In the genomic region with DNA sequence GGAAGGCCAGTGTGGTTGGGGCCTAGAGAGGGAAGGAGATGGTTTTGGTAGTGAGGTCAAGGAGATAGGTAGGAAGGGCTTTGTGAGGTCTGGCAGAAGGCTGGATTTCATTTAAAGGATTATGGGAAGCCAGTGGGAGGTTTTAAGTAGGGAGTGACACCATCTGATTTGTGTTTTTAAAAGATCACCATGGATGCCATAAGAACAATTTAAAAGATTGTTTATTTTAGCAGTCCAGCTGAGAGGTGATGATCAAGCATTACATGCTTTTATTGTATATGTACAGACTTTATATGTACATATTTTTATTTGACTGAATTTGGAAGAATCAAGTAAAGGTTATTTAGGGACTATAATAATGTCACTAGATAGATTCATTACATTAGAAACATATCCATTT, we compare ENCODE assay signal across 25 cellular contexts. TPM values are rescaled to one million over a fixed set of nuclear protein-coding genes. Genes with fewer than 3 reads are reported as not detected.
DNase-seq lines count a peak whose midpoint lies in the region; ATAC-seq, FAIRE-seq and TF ChIP-seq lines count a peak whose summit lies in the region.
"Had no signal": no experiment of that assay in that cellular context is flagged by ENCODE, and none has a peak within 500 bp of the region (broad histone marks: within the 10 kb centered on the region; RNA-seq: fewer than 3 reads in every experiment).

No MANE protein-coding gene starts in this region.

- TF ChIP-seq RAD21 in H1 (IDR thresholded peaks at IDR 0.05 in 1 of 2, conservative IDR thresholded peaks at IDR 0.05 in 1 of 2; ENCODE audit: low read depth in 2 of 2, low read length in 2 of 2): no peak

- H3K4ac ChIP-seq in H1 (replicated peaks; ENCODE audit: insufficient read length, low read depth, low read length): no peak overlapping the region

- H3K23me2 ChIP-seq in H1 (ENCODE audit: low read depth, low read length): no peaks in the 10 kb centered on the region; the same call in 1 of the 2 replicates

- POLR2A ChIA-PET in H1 (lab: Charles Lee; ENCODE audit: partially characterized antibody): no interaction called here

- H3K27ac ChIP-seq in H1 (ENCODE audit: low read depth, low read length) (no peak overlapping the region), stomach smooth muscle (ENCODE audit: low read length) (peak overlapping the region; percentile 18)
- H3K27ac ChIP-seq: brain microvascular endothelial cell, C4-2B, upper lobe of right lung had no signal

- TF ChIP-seq EP300 in H1 (IDR thresholded peaks at IDR 0.05; ENCODE audit: borderline replicate concordance in 1 of 2, low read depth in 2 of 2, low read length in 2 of 2): no peak

- CTCF ChIA-PET in H1 (lab: Charles Lee; ENCODE audit: partially characterized antibody): interaction anchor here (0.6 to 2.3 kb wide), 2 partner anchors 14 to 18 kb away, joined by 3 to 4 read pairs; no protein-coding TSS in a partner anchor

- no peak overlapping the region for H2BK120ac ChIP-seq in H1 (replicated peaks; ENCODE audit: low read depth, low read length)

- DNase-seq in DMS53 (lab: John Stamatoyannopoulos, UW) (peak; percentile 40), DMS53 treated with DMSO at 0.1 percent for 48 hours (lab: John Stamatoyannopoulos, UW; ENCODE audit: unreplicated experiment) (no peak), MV-4-11 (lab: John Stamatoyannopoulos, UW) (peak; percentile 1), H1 (ENCODE audit: low read depth in 1 of 2, low spot score in 2 of 2) (no peak)
- DNase-seq: 8988T; activated CD8-positive, alpha-beta T cell treated with anti-CD3 and anti-CD28 coated beads, Interleukin-2, amount 10 ng/mL, durations not matched to agents 7 days and 5 days; activated naive CD4-positive, alpha-beta T cell treated with anti-CD3 and anti-CD28 coated beads for 36 hours; brain microvascular endothelial cell; Caco-2; hippocampal formation; left colon; NCI-H2107; NCI-H446; NK-92 treated with Interleukin-12 subunit alpha and Interleukin-12 subunit beta, amount 100 ng/mL, for 24 hours; SHP77; upper lobe of right lung had no signal

- H3K4me2 ChIP-seq in H1 (ENCODE audit: insufficient read depth in 1 of 2, low read depth in 2 of 2, low read length in 2 of 2): no peak overlapping the region

- H2AK5ac ChIP-seq in H1 (ENCODE audit: low read depth, low read length): no peak overlapping the region

- H4K5ac ChIP-seq in H1 (ENCODE audit: insufficient read length, low read depth, low read length): no peak overlapping the region

- H3K79me1 ChIP-seq in H1 (ENCODE audit: low read depth, low read length): no peaks in the 10 kb centered on the region

- H3K36me3 ChIP-seq in H1 (ENCODE audit: control insufficient read depth in 2 of 4, insufficient read depth in 4 of 4, low read length in 3 of 4): no peaks in the 10 kb centered on the region
- H3K36me3 ChIP-seq in stomach smooth muscle (ENCODE audit: control insufficient read depth in 2 of 2, insufficient read depth in 2 of 2, low read length in 2 of 2): no peaks in the 10 kb centered on the region
- H3K36me3 ChIP-seq: brain microvascular endothelial cell, upper lobe of right lung had no signal

- no peak for TF ChIP-seq CTCF in H1 (IDR thresholded peaks at IDR 0.05; ENCODE audit: control extremely low read depth in 1 of 3, insufficient read depth in 1 of 3, low read depth in 1 of 3, low read length in 3 of 3)

- H3K4me1 ChIP-seq in H1 (replicated peaks in 1 of 4; ENCODE audit: control insufficient read depth in 3 of 4, insufficient read depth in 4 of 4, low read length in 3 of 4) (no peaks in the 10 kb centered on the region), stomach smooth muscle (ENCODE audit: control insufficient read depth, insufficient read depth, low read length) (peaks cover 21% of the 10 kb centered on the region)

- no peak overlapping the region for H3K9ac ChIP-seq in H1 (replicated peaks in 1 of 4; ENCODE audit: extremely low read depth in 1 of 4, low read depth in 3 of 4, low read length in 3 of 4)
- no peak overlapping the region for H3K9ac ChIP-seq in stomach smooth muscle (ENCODE audit: low read length in 2 of 2)

- H4K20me1 ChIP-seq in H1 (replicated peaks in 1 of 2; ENCODE audit: control insufficient read depth in 1 of 2, insufficient read depth in 2 of 2, low read length in 2 of 2): no peaks in the 10 kb centered on the region

- no peak overlapping the region for H2BK20ac ChIP-seq in H1 (ENCODE audit: low read length)

- no peak overlapping the region for H2BK5ac ChIP-seq in H1 (ENCODE audit: low read depth, low read length)

- no peak overlapping the region for H3K18ac ChIP-seq in H1 (ENCODE audit: extremely low read depth, low read length)

- no peak overlapping the region for H2BK12ac ChIP-seq in H1 (ENCODE audit: low read depth, low read length)

- FAIRE-seq in H1 (lab: Jason Lieb, UNC): no peak
- FAIRE-seq: GM18507, H54, K562 had no signal

- H3K9me3 ChIP-seq in H1 (ENCODE audit: insufficient read depth in 2 of 2, low read depth in 1 of 2, low read length in 1 of 2) (no peaks in the 10 kb centered on the region), stomach smooth muscle (ENCODE audit: control insufficient read depth in 2 of 2, low read length in 2 of 2) (no peaks in the 10 kb centered on the region)
- H3K9me3 ChIP-seq: Caco-2, upper lobe of right lung had no signal

- H2AFZ ChIP-seq in H1 (ENCODE audit: low read length): peak overlapping the region; percentile 63

- H4K91ac ChIP-seq in H1 (replicated peaks; ENCODE audit: insufficient read length, low read length): no peak overlapping the region

- H4K8ac ChIP-seq in H1 (ENCODE audit: extremely low read depth, insufficient read depth, low read length): no peak overlapping the region

- H3K4me3 ChIP-seq in H1 (ENCODE audit: extremely low read depth in 1 of 4, insufficient read depth in 2 of 4, low read depth in 3 of 4, low read length in 4 of 4) (no peak overlapping the region), stomach smooth muscle (ENCODE audit: low read length in 2 of 2) (no peak overlapping the region)
- H3K4me3 ChIP-seq: K562, upper lobe of right lung had no signal

- H3K27me3 ChIP-seq in H1 (replicated peaks in 1 of 4; ENCODE audit: control insufficient read depth in 3 of 4, extremely low read depth in 1 of 4, insufficient read depth in 3 of 4, low read length in 3 of 4) (peaks cover 0 to 1% (median 0%) of the 10 kb centered on the region in 4 experiments; a peak in 1 of 7 replicates), stomach smooth muscle (ENCODE audit: control insufficient read depth in 1 of 2, insufficient read depth in 2 of 2, low read length in 2 of 2) (no peaks in the 10 kb centered on the region)
- H3K27me3 ChIP-seq: brain microvascular endothelial cell, upper lobe of right lung had no signal

- H2BK15ac ChIP-seq in H1 (ENCODE audit: low read length): no peak overlapping the region

- no peak overlapping the region for H3K14ac ChIP-seq in H1 (ENCODE audit: insufficient read length)

- ATAC-seq in GM21717 (IDR thresholded peaks at IDR 0.05; ENCODE audit: unreplicated experiment) (no peak), GM19324 (IDR thresholded peaks at IDR 0.05; ENCODE audit: low FRiP score, unreplicated experiment) (no peak), GM21526 (IDR thresholded peaks at IDR 0.05; ENCODE audit: low FRiP score, unreplicated experiment) (no peak)
- ATAC-seq: activated CD8-positive, alpha-beta T cell treated with anti-CD3 and anti-CD28 coated beads, Interleukin-2, amount 10 ng/mL, durations not matched to agents 7 days and 5 days; K562; left colon; stimulated activated effector memory CD8-positive, alpha-beta T cell treated with anti-CD3 and anti-CD28 coated beads, Interleukin-12 subunit alpha, Interleukin-12 subunit beta, amount 100 ng/mL, for 72 hours; upper lobe of right lung had no signal

- H3K23ac ChIP-seq in H1 (ENCODE audit: insufficient read length): no peak overlapping the region

- no peaks in the 10 kb centered on the region for H3K79me2 ChIP-seq in H1 (ENCODE audit: control insufficient read depth in 1 of 2, insufficient read depth in 2 of 2, low read length in 2 of 2)

- TF ChIP-seq POLR2A in H1 (IDR thresholded peaks at IDR 0.05; ENCODE audit: control extremely low read depth in 1 of 2, low read depth in 2 of 2, low read length in 2 of 2): no peak

- no peak overlapping the region for H3K56ac ChIP-seq in H1 (replicated peaks; ENCODE audit: insufficient read length, low read depth, low read length)

TF ChIP-seq in H1, 55 proteins besides CTCF, POLR2A, EP300 and RAD21 (continues in another document):
- TF ChIP-seq, protein P1, sequence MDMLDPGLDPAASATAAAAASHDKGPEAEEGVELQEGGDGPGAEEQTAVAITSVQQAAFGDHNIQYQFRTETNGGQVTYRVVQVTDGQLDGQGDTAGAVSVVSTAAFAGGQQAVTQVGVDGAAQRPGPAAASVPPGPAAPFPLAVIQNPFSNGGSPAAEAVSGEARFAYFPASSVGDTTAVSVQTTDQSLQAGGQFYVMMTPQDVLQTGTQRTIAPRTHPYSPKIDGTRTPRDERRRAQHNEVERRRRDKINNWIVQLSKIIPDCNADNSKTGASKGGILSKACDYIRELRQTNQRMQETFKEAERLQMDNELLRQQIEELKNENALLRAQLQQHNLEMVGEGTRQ (IDR thresholded peaks at IDR 0.05; ENCODE audit: low read length): no peak
- no peak for TF ChIP-seq SIRT6 (IDR thresholded peaks at IDR 0.05; ENCODE audit: low read length)
- no peak for TF ChIP-seq GTF2F1 (IDR thresholded peaks at IDR 0.05; ENCODE audit: borderline replicate concordance, low read depth, low read length)
- TF ChIP-seq RXRA (IDR thresholded peaks at IDR 0.05; ENCODE audit: insufficient read depth, low read depth, low read length): no peak
- no peak for TF ChIP-seq TAF7 (optimal IDR thresholded peaks at IDR 0.05; ENCODE audit: borderline replicate concordance, low read depth, low read length)
- no peak for TF ChIP-seq NRF1 (IDR thresholded peaks at IDR 0.05; ENCODE audit: low read depth, low read length)
- TF ChIP-seq E2F6 (IDR thresholded peaks at IDR 0.05): no peak

RNA-seq across cellular contexts. Expression of gene RGL1, which starts 26.4 kb away (rescaled TPM):
- 2.4 TPM in 2 replicates for total RNA-seq in H1 (2021; fragmentation: NEBNext Ultra II Directional; extraction: Animal tissue kit (Norgen Biotek cat#: 25700))
- 0.91 and 0.98 TPM in 2 replicates for polyA plus RNA-seq in H1 (2011; rRNA removed)
- polyA plus RNA-seq in H1 (2011; cell fraction: cytosol; rRNA removed): 1.3 TPM
- 2.2 TPM for polyA plus RNA-seq in H1 (2011; cell fraction: nucleus; rRNA removed)
- polyA plus RNA-seq in H1 (2012, experiment 1 of 2): 1.2 to 1.9 TPM (median 1.3 TPM) in 4 replicates
- 0.17 TPM for polyA plus RNA-seq in H1 (2012, experiment 2 of 2)
- polyA plus RNA-seq in H1 (2013, experiment 1 of 2): 1.8 TPM
- polyA plus RNA-seq in H1 (2013, experiment 2 of 2): 1.8 TPM
- 1.6 and 2.4 TPM in 2 replicates for polyA minus RNA-seq in H1 (2011; rRNA and poly(A)+ RNA removed)
- polyA minus RNA-seq in H1 (2011; cell fraction: cytosol; rRNA and poly(A)+ RNA removed): 0.81 TPM
- polyA minus RNA-seq in H1 (2011; cell fraction: nucleus; rRNA and poly(A)+ RNA removed): 3.7 TPM

Comparison
In these comparisons a context has a peak if more than half of its experiments do, and no peak if none do; other contexts are left out.
1. DNase-seq: peak in DMS53 (single experiment) and MV-4-11 (single experiment); none in DMS53 treated with DMSO at 0.1 percent for 48 hours (single experiment) and H1 (0 of 2).